ENCODE assay signal across 17 cellular contexts in the genomic region with DNA sequence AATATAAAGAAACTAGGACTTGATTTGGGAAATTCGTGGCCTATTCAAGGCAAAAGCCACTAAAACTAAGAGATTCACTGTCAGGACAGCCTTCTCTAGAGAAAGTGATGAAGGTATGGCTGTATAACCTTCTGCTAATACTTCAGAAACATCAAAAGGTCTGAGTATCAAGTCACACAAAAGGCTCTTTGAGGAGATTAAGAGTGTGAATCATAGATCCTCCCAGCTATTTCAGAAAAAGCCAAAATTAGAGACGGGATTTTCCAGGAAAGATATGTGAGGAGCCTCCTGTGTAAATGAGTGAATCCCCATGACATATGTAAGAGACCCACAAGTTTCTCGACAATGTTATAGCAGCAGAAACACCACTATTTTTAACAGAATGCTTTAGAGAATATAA. TPM values are rescaled to one million over a fixed set of nuclear protein-coding genes. Genes with fewer than 3 reads are reported as not detected.
DNase-seq lines count a peak whose midpoint lies in the region.
"Had no signal": no experiment of that assay in that cellular context is flagged by ENCODE, and none has a peak within 500 bp of the region (broad histone marks: within the 10 kb centered on the region; RNA-seq: fewer than 3 reads in every experiment).

No MANE protein-coding gene starts in this region.

- H3K36me3 Mint-ChIP-seq in activated T-helper 2 cell treated with anti-CD3 and anti-CD28 coated beads, Interferon-gamma antibody, Interleukin-2, Interleukin-4, amounts not matched to agents 10 μg/mL and 5 μg/mL and 100 μg/mL, durations not matched to agents 14 hours and 24 hours and 36 hours (ENCODE audit: low read depth): peaks cover 74% of the 10 kb centered on the region
- peaks cover 52% of the 10 kb centered on the region for H3K36me3 Mint-ChIP-seq in activated CD4-positive, alpha-beta T cell treated with anti-CD3 and anti-CD28 coated beads, Interleukin-2, amount 10 ng/mL, durations not matched to agents 24 days and 14 days (ENCODE audit: low read depth)

- intact Hi-C loops in activated T-helper 2 cell treated with anti-CD3 and anti-CD28 coated beads, Interferon-gamma antibody, Interleukin-2, Interleukin-4, amounts not matched to agents 10 μg/mL and 5 μg/mL and 100 μg/mL, durations not matched to agents 14 hours and 24 hours and 36 hours (cut with micrococcal nuclease): no loop called here
- intact Hi-C loops in activated CD4-positive, alpha-beta T cell treated with anti-CD3 and anti-CD28 coated beads, Interleukin-2, amount 10 ng/mL, durations not matched to agents 24 days and 14 days (cut with micrococcal nuclease): no loop called here

- H3K27me3 Mint-ChIP-seq in activated T-helper 2 cell treated with anti-CD3 and anti-CD28 coated beads, Interferon-gamma antibody, Interleukin-2, Interleukin-4, amounts not matched to agents 10 μg/mL and 5 μg/mL and 100 μg/mL, durations not matched to agents 14 hours and 24 hours and 36 hours (ENCODE audit: low read depth): no peaks in the 10 kb centered on the region
- H3K27me3 Mint-ChIP-seq in activated CD4-positive, alpha-beta T cell treated with anti-CD3 and anti-CD28 coated beads, Interleukin-2, amount 10 ng/mL, durations not matched to agents 24 days and 14 days: no peaks in the 10 kb centered on the region
- H3K27me3 Mint-ChIP-seq: CD8-positive, alpha-beta memory T cell had no signal

- no peaks in the 10 kb centered on the region for H3K4me1 Mint-ChIP-seq in activated T-helper 2 cell treated with anti-CD3 and anti-CD28 coated beads, Interferon-gamma antibody, Interleukin-2, Interleukin-4, amounts not matched to agents 10 μg/mL and 5 μg/mL and 100 μg/mL, durations not matched to agents 14 hours and 24 hours and 36 hours (ENCODE audit: low read depth)
- no peaks in the 10 kb centered on the region for H3K4me1 Mint-ChIP-seq in activated CD4-positive, alpha-beta T cell treated with anti-CD3 and anti-CD28 coated beads, Interleukin-2, amount 10 ng/mL, durations not matched to agents 24 days and 14 days

- no peaks in the 10 kb centered on the region for H3K9me3 Mint-ChIP-seq in activated T-helper 2 cell treated with anti-CD3 and anti-CD28 coated beads, Interferon-gamma antibody, Interleukin-2, Interleukin-4, amounts not matched to agents 10 μg/mL and 5 μg/mL and 100 μg/mL, durations not matched to agents 14 hours and 24 hours and 36 hours
- no peaks in the 10 kb centered on the region for H3K9me3 Mint-ChIP-seq in activated CD4-positive, alpha-beta T cell treated with anti-CD3 and anti-CD28 coated beads, Interleukin-2, amount 10 ng/mL, durations not matched to agents 24 days and 14 days
- H3K9me3 Mint-ChIP-seq: CD8-positive, alpha-beta memory T cell had no signal

- DNase-seq in COLO829 (ENCODE audit: low spot score) (peak; percentile 24), HT1080 (ENCODE audit: low read depth) (peak; percentile 17), foreskin melanocyte (peak; percentile 42), islet precursor cell (no peak)
- DNase-seq in activated T-helper 2 cell treated with anti-CD3 and anti-CD28 coated beads, Interferon-gamma antibody, Interleukin-2, Interleukin-4, amounts not matched to agents 10 μg/mL and 5 μg/mL and 100 μg/mL, durations not matched to agents 14 hours and 24 hours and 36 hours (ENCODE audit: low spot score): no peak
- no peak for DNase-seq in activated CD4-positive, alpha-beta T cell treated with anti-CD3 and anti-CD28 coated beads, Interleukin-2, amount 10 ng/mL, durations not matched to agents 24 days and 14 days
- DNase-seq in activated CD4-positive, CD25-positive, alpha-beta regulatory T cell (lab: John Stamatoyannopoulos, UW): no peak
- DNase-seq: CD8-positive, alpha-beta memory T cell; DND-41; GM23248; HCEC 1CT; NCI-H1105 treated with DMSO at 0.1 percent for 48 hours; NCI-H1694; NCI-H510A; NCI-H774; RPMI8226; SHP77 treated with DMSO at 0.1 percent for 48 hours had no signal

- no peak overlapping the region for H3K4me3 Mint-ChIP-seq in activated T-helper 2 cell treated with anti-CD3 and anti-CD28 coated beads, Interferon-gamma antibody, Interleukin-2, Interleukin-4, amounts not matched to agents 10 μg/mL and 5 μg/mL and 100 μg/mL, durations not matched to agents 14 hours and 24 hours and 36 hours (ENCODE audit: low read depth)
- no peak overlapping the region for H3K4me3 Mint-ChIP-seq in activated CD4-positive, alpha-beta T cell treated with anti-CD3 and anti-CD28 coated beads, Interleukin-2, amount 10 ng/mL, durations not matched to agents 24 days and 14 days
- H3K4me3 Mint-ChIP-seq: CD8-positive, alpha-beta memory T cell had no signal

- H3K27ac Mint-ChIP-seq in activated T-helper 2 cell treated with anti-CD3 and anti-CD28 coated beads, Interferon-gamma antibody, Interleukin-2, Interleukin-4, amounts not matched to agents 10 μg/mL and 5 μg/mL and 100 μg/mL, durations not matched to agents 14 hours and 24 hours and 36 hours: peak overlapping the region; percentile 20
- H3K27ac Mint-ChIP-seq in activated CD4-positive, alpha-beta T cell treated with anti-CD3 and anti-CD28 coated beads, Interleukin-2, amount 10 ng/mL, durations not matched to agents 24 days and 14 days: no peak overlapping the region

RNA-seq across cellular contexts. Expression of a gene that starts 56.2 kb away (rescaled TPM):
- 93.2 and 97.0 TPM in 2 replicates for total RNA-seq in HT1080 (2014; rRNA removed; shearing (Covaris generic))
- 68.5 and 83.1 TPM in 2 replicates for polyA plus RNA-seq in HT1080 (2015; cell fraction: cytosol; rRNA removed)
- 51.9 and 60.7 TPM in 2 replicates for polyA plus RNA-seq in HT1080 (2015; cell fraction: nucleus; rRNA removed)
- total RNA-seq in activated T-helper 2 cell treated with anti-CD3 and anti-CD28 coated beads, Interferon-gamma antibody, Interleukin-2, Interleukin-4, amounts not matched to agents 10 μg/mL and 5 μg/mL and 100 μg/mL, durations not matched to agents 14 hours and 24 hours and 36 hours: 84.9 and 85.7 TPM in 2 replicates
- total RNA-seq in activated CD4-positive, alpha-beta T cell treated with anti-CD3 and anti-CD28 coated beads, Interleukin-2, amount 10 ng/mL, durations not matched to agents 24 days and 14 days: 89.9 and 95.4 TPM in 2 replicates

Comparison
In these comparisons a context has a peak if more than half of its experiments do, and no peak if none do; other contexts are left out.
1. DNase-seq: peak in COLO829 (single experiment), HT1080 (single experiment) and foreskin melanocyte (single experiment); none in activated T-helper 2 cell treated with anti-CD3 and anti-CD28 coated beads, Interferon-gamma antibody, Interleukin-2, Interleukin-4, amounts not matched to agents 10 μg/mL and 5 μg/mL and 100 μg/mL, durations not matched to agents 14 hours and 24 hours and 36 hours (single experiment), activated CD4-positive, alpha-beta T cell treated with anti-CD3 and anti-CD28 coated beads, Interleukin-2, amount 10 ng/mL, durations not matched to agents 24 days and 14 days (single experiment), activated CD4-positive, CD25-positive, alpha-beta regulatory T cell (0 of 4) and islet precursor cell (single experiment).